ENCODE assay signal across 1 cellular context in the genomic region with DNA sequence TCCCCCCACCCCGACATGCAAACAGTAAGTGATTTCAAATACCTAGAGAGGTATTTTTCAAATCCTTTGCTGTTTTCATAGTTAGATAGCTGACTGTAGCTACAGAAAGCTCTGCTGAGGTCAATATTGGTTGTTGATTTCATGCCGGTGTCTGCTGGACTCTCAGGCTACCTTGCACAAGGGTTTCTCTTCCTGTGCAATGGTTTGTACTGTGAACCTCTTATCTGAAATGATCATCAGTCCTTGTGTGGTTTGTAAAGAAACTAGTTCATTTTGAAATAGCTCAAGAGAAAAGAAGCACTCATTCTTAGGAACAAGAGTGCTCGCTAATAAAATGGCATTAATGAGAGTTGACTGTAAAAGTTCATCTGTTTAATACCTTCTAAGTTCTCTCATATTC.
TF ChIP-seq lines count a peak whose summit lies in the region.

No MANE protein-coding gene starts in this region.

TF ChIP-seq in A549, 52 proteins besides CTCF, POLR2A, EP300 and RAD21 (continued from another document):
- TF ChIP-seq, protein P1, sequence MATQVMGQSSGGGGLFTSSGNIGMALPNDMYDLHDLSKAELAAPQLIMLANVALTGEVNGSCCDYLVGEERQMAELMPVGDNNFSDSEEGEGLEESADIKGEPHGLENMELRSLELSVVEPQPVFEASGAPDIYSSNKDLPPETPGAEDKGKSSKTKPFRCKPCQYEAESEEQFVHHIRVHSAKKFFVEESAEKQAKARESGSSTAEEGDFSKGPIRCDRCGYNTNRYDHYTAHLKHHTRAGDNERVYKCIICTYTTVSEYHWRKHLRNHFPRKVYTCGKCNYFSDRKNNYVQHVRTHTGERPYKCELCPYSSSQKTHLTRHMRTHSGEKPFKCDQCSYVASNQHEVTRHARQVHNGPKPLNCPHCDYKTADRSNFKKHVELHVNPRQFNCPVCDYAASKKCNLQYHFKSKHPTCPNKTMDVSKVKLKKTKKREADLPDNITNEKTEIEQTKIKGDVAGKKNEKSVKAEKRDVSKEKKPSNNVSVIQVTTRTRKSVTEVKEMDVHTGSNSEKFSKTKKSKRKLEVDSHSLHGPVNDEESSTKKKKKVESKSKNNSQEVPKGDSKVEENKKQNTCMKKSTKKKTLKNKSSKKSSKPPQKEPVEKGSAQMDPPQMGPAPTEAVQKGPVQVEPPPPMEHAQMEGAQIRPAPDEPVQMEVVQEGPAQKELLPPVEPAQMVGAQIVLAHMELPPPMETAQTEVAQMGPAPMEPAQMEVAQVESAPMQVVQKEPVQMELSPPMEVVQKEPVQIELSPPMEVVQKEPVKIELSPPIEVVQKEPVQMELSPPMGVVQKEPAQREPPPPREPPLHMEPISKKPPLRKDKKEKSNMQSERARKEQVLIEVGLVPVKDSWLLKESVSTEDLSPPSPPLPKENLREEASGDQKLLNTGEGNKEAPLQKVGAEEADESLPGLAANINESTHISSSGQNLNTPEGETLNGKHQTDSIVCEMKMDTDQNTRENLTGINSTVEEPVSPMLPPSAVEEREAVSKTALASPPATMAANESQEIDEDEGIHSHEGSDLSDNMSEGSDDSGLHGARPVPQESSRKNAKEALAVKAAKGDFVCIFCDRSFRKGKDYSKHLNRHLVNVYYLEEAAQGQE (IDR thresholded peaks at IDR 0.05): no peak
- no peak for TF ChIP-seq SREBF2 (IDR thresholded peaks at IDR 0.05)
- no peak for TF ChIP-seq MAFK (IDR thresholded peaks at IDR 0.05; ENCODE audit: partially characterized antibody)
- no peak for TF ChIP-seq GATA3 (IDR thresholded peaks at IDR 0.05; ENCODE audit: borderline replicate concordance)
- no peak for TF ChIP-seq TFCP2L1 (CRISPR knock-in tag; IDR thresholded peaks at IDR 0.05)
- no peak for TF ChIP-seq ELK1 (IDR thresholded peaks at IDR 0.05; ENCODE audit: low read depth, low read length)
- no peak for TF ChIP-seq ESRRA (IDR thresholded peaks at IDR 0.05; ENCODE audit: borderline replicate concordance, low read length)
- TF ChIP-seq, protein P2, sequence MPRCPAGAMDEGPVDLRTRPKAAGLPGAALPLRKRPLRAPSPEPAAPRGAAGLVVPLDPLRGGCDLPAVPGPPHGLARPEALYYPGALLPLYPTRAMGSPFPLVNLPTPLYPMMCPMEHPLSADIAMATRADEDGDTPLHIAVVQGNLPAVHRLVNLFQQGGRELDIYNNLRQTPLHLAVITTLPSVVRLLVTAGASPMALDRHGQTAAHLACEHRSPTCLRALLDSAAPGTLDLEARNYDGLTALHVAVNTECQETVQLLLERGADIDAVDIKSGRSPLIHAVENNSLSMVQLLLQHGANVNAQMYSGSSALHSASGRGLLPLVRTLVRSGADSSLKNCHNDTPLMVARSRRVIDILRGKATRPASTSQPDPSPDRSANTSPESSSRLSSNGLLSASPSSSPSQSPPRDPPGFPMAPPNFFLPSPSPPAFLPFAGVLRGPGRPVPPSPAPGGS (IDR thresholded peaks at IDR 0.05): no peak
- TF ChIP-seq RFX5 (IDR thresholded peaks at IDR 0.05): no peak
- no peak for TF ChIP-seq ZNF302 (CRISPR knock-in tag; IDR thresholded peaks at IDR 0.05)
- TF ChIP-seq ZC3H11A (IDR thresholded peaks at IDR 0.05): no peak
- TF ChIP-seq USF2 (IDR thresholded peaks at IDR 0.05): no peak
- TF ChIP-seq HOXA7 (CRISPR knock-in tag; IDR thresholded peaks at IDR 0.05): no peak
- TF ChIP-seq RNF2 (IDR thresholded peaks at IDR 0.05; ENCODE audit: borderline replicate concordance, low read depth): no peak
- no peak for TF ChIP-seq MAX (IDR thresholded peaks at IDR 0.05)
- TF ChIP-seq RARB (CRISPR knock-in tag; IDR thresholded peaks at IDR 0.05): no peak
- TF ChIP-seq, protein P3, sequence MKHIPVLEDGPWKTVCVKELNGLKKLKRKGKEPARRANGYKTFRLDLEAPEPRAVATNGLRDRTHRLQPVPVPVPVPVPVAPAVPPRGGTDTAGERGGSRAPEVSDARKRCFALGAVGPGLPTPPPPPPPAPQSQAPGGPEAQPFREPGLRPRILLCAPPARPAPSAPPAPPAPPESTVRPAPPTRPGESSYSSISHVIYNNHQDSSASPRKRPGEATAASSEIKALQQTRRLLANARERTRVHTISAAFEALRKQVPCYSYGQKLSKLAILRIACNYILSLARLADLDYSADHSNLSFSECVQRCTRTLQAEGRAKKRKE (CRISPR knock-in tag; IDR thresholded peaks at IDR 0.05; ENCODE audit: low read depth): no peak
